Comparison of ENCODE assay signal across 13 cellular contexts in genomic region chr1:184827600-184828368, GRCh38.
DNase-seq lines count a peak whose midpoint lies in the region; ATAC-seq and TF ChIP-seq lines count a peak whose summit lies in the region.
"Had no signal": no experiment of that assay in that cellular context is flagged by ENCODE, and none has a peak within 500 bp of the region (broad histone marks: within the 10 kb centered on the region; RNA-seq: fewer than 3 reads in every experiment).

No MANE protein-coding gene starts in this region.

- peak overlapping the region; percentile 44 for H3K4me2 ChIP-seq in SK-N-SH
- no peak overlapping the region for H3K4me2 ChIP-seq in neuronal stem cell (ENCODE audit: insufficient read depth, low read length, poor library complexity, severe bottlenecking)
- H3K4me2 ChIP-seq: neural progenitor cell had no signal

- no peak overlapping the region for H2AK5ac ChIP-seq in neuronal stem cell (ENCODE audit: low read depth, low read length)

- H3K79me2 ChIP-seq in SK-N-SH (ENCODE audit: insufficient read depth), result no peaks in the 10 kb centered on the region

- no peak overlapping the region for H2BK12ac ChIP-seq in neuronal stem cell (ENCODE audit: low read length)

- TF ChIP-seq EP300 in SK-N-SH (IDR thresholded peaks at IDR 0.05; ENCODE audit: borderline replicate concordance in 1 of 2, low read depth in 1 of 2, low read length in 1 of 2), result no peak

- TF ChIP-seq CTCF in SK-N-SH (IDR thresholded peaks at IDR 0.05) (no peak), prostate gland (IDR thresholded peaks at IDR 0.05) (no peak), GM20000 (IDR thresholded peaks at IDR 0.05; ENCODE audit: extremely low read depth, missing control alignments) (no peak)

- H3K9ac ChIP-seq in SK-N-SH, result peak overlapping the region; percentile 7; the same call in 1 of the 2 replicates
- no peak overlapping the region for H3K9ac ChIP-seq in neuronal stem cell (ENCODE audit: low read depth, low read length, poor library complexity)
- H3K9ac ChIP-seq: neural progenitor cell had no signal

- POLR2A ChIA-PET in SK-N-SH (lab: Yijun Ruan, JAX), result no interaction called here

- no peak overlapping the region for H4K8ac ChIP-seq in neuronal stem cell (ENCODE audit: low read depth, low read length)

- H3K4me3 ChIP-seq in SK-N-SH (ENCODE audit: low read depth in 2 of 2, low read length in 1 of 2) (no peak overlapping the region), prostate gland (no peak overlapping the region), H7 (ENCODE audit: insufficient read depth, low read depth, low read length) (no peak overlapping the region), neuronal stem cell (ENCODE audit: low read length in 2 of 2) (no peak overlapping the region)
- H3K4me3 ChIP-seq: neural progenitor cell had no signal

- H3K36me3 ChIP-seq in SK-N-SH (replicated peaks in 1 of 2; ENCODE audit: control insufficient read depth in 1 of 2, insufficient read depth in 2 of 2, low read length in 1 of 2) (peaks cover 0 to 13% of the 10 kb centered on the region in 2 experiments), prostate gland (no peaks in the 10 kb centered on the region), H7 (replicated peaks; ENCODE audit: control insufficient read depth, insufficient read depth, low read length) (no peaks in the 10 kb centered on the region), neuronal stem cell (replicated peaks in 1 of 2; ENCODE audit: control insufficient read depth in 2 of 2, insufficient read depth in 2 of 2, low read length in 2 of 2) (no peaks in the 10 kb centered on the region)
- H3K36me3 ChIP-seq: neural progenitor cell had no signal

- no peaks in the 10 kb centered on the region for H3K9me2 ChIP-seq in SK-N-SH

- WGBS in SK-N-SH (ENCODE audit: low lambda C conversion rate), result 40% methylated on average over 6 of the region's 8 CpGs
- WGBS in prostate gland, result 58% methylated on average over 8 of the region's 8 CpGs
- WGBS in neuronal stem cell (ENCODE audit: extremely low coverage in 2 of 2, insufficient read length in 2 of 2, insufficient replicate concordance in 1 of 2), 2 donors, result no CpG with 5 or more reads among the region's 8 CpGs

- peak overlapping the region; percentile 72 to 84 for H3K27ac ChIP-seq in SK-N-SH (ENCODE audit: low read depth in 2 of 2, low read length in 1 of 2)
- H3K27ac ChIP-seq in prostate gland, result peak overlapping the region; percentile 52 to 53
- no peak overlapping the region for H3K27ac ChIP-seq in neuronal stem cell (replicated peaks; ENCODE audit: low read length)
- H3K27ac ChIP-seq: neural progenitor cell had no signal

- no peak overlapping the region for H2BK5ac ChIP-seq in neuronal stem cell (ENCODE audit: low read length)

- no peak overlapping the region for H3K18ac ChIP-seq in neuronal stem cell (ENCODE audit: low read length)

- H3K9me3 ChIP-seq in SK-N-SH (no peaks in the 10 kb centered on the region), prostate gland (no peaks in the 10 kb centered on the region), neuronal stem cell (replicated peaks in 1 of 2; ENCODE audit: control insufficient read depth in 2 of 2, insufficient read depth in 1 of 2, low read depth in 1 of 2, low read length in 2 of 2) (no peaks in the 10 kb centered on the region)

- no peak overlapping the region for H2BK15ac ChIP-seq in neuronal stem cell (ENCODE audit: low read length)

- intact Hi-C loops in prostate gland (cut with DNase I), result no loop called here

- ATAC-seq in HG02938 (IDR thresholded peaks at IDR 0.05; ENCODE audit: unreplicated experiment), result no peak
- ATAC-seq: stimulated activated effector memory CD8-positive, alpha-beta T cell treated with anti-CD3 and anti-CD28 coated beads, Interleukin-12 subunit alpha, Interleukin-12 subunit beta, amount 100 ng/mL, for 72 hours had no signal

- H3K27me3 ChIP-seq in SK-N-SH (ENCODE audit: insufficient read depth) (no peaks in the 10 kb centered on the region), prostate gland (replicated peaks; ENCODE audit: insufficient read depth) (no peaks in the 10 kb centered on the region), H7 (ENCODE audit: control insufficient read depth, insufficient read depth, low read length) (no peaks in the 10 kb centered on the region), neuronal stem cell (ENCODE audit: control insufficient read depth in 3 of 3, insufficient read depth in 3 of 3, low read depth in 1 of 3, low read length in 3 of 3) (no peaks in the 10 kb centered on the region)
- H3K27me3 ChIP-seq: neural progenitor cell had no signal

- H3F3A ChIP-seq in SK-N-SH (replicated peaks; ENCODE audit: insufficient read depth), result peaks cover 8% of the 10 kb centered on the region

- no peaks in the 10 kb centered on the region for H3K79me1 ChIP-seq in neuronal stem cell (ENCODE audit: low read depth, low read length)

- H3K14ac ChIP-seq in neuronal stem cell (ENCODE audit: low read length), result no peak overlapping the region

- no peak overlapping the region for H3K4ac ChIP-seq in neuronal stem cell (ENCODE audit: low read length)

- no peaks in the 10 kb centered on the region for H4K20me1 ChIP-seq in SK-N-SH (ENCODE audit: insufficient read depth)

- H4K91ac ChIP-seq in neuronal stem cell (ENCODE audit: low read depth, low read length, poor library complexity), result no peak overlapping the region

- H2AFZ ChIP-seq in SK-N-SH (ENCODE audit: low read depth), result peak overlapping the region; percentile 71; the same call in 1 of the 2 replicates
- H2AFZ ChIP-seq in neuronal stem cell (ENCODE audit: low read length), result no peak overlapping the region
- H2AFZ ChIP-seq: neural progenitor cell had no signal

- no peak overlapping the region for H2BK120ac ChIP-seq in neuronal stem cell (ENCODE audit: low read depth, low read length)

- H3K23ac ChIP-seq in neuronal stem cell (ENCODE audit: low read depth, low read length, poor library complexity), result no peak overlapping the region

- TF ChIP-seq RAD21 in SK-N-SH (IDR thresholded peaks at IDR 0.05; ENCODE audit: low read length), result no peak

- no peak for TF ChIP-seq POLR2A in prostate gland (IDR thresholded peaks at IDR 0.05)

- CTCF ChIA-PET in SK-N-SH (lab: Yijun Ruan, JAX), result interaction anchor here (1.7 to 2.1 kb wide), 3 partner anchors 22 to 342 kb away, joined by 3 to 9 read pairs (median 4); no protein-coding TSS in a partner anchor

- peaks cover 2 to 11% of the 10 kb centered on the region in 2 experiments; a peak in 3 of 4 replicates for H3K4me1 ChIP-seq in SK-N-SH (ENCODE audit: control insufficient read depth in 1 of 2, insufficient read depth in 2 of 2, low read depth in 1 of 2, low read length in 1 of 2)
- no peaks in the 10 kb centered on the region for H3K4me1 ChIP-seq in prostate gland (replicated peaks)
- H3K4me1 ChIP-seq in neuronal stem cell (ENCODE audit: control insufficient read depth in 2 of 2, insufficient read depth in 1 of 2, low read depth in 1 of 2, low read length in 2 of 2), result peaks cover 0 to 5% of the 10 kb centered on the region in 2 donors

- DNase-seq in EL (peak; percentile 87), SK-N-SH (no peak), foreskin melanocyte (peak; percentile 10), prostate gland (ENCODE audit: low spot score) (no peak), GM20000 (ENCODE audit: low spot score) (no peak), H7 (no peak), neuronal stem cell (ENCODE audit: low spot score) (no peak)
- DNase-seq: activated CD4-positive, alpha-beta memory T cell treated with anti-CD3 and anti-CD28 coated beads for 36 hours; DMS 273 treated with DMSO at 0.1 percent for 48 hours; NCI-H526 had no signal

TF ChIP-seq in SK-N-SH, 30 proteins besides CTCF, POLR2A, EP300 and RAD21 (continues in another document):
- TF ChIP-seq YY1 (IDR thresholded peaks at IDR 0.05; ENCODE audit: low read depth) (no peak), FOXJ3 (CRISPR knock-in tag; IDR thresholded peaks at IDR 0.05) (no peak), TAF1 (IDR thresholded peaks at IDR 0.05; ENCODE audit: borderline replicate concordance, low read depth, low read length) (no peak), RXRA (IDR thresholded peaks at IDR 0.05; ENCODE audit: borderline replicate concordance, low read depth) (peak; percentile 56; the same call in 1 of the 2 replicates), POLR2AphosphoS5 (IDR thresholded peaks at IDR 0.05; ENCODE audit: low read depth, low read length) (peak; percentile 29; the same call in 1 of the 2 replicates), CHD2 (IDR thresholded peaks at IDR 0.05; ENCODE audit: low read length, partially characterized antibody) (no peak), TCF12 (IDR thresholded peaks at IDR 0.05) (peak; percentile 60), TEAD4 (IDR thresholded peaks at IDR 0.05; ENCODE audit: borderline replicate concordance, insufficient read depth) (peak; percentile 42; the same call in 1 of the 2 replicates), SIN3A (IDR thresholded peaks at IDR 0.05; ENCODE audit: borderline replicate concordance, low read depth, low read length) (no peak), MAX (IDR thresholded peaks at IDR 0.05; ENCODE audit: low read depth) (0 out of 2 replicates have a peak, but pooled peaks have one; percentile 35), REST (IDR thresholded peaks at IDR 0.05; ENCODE audit: low read depth, low read length) (no peak)

Comparison
In these comparisons a context has a peak if more than half of its experiments do, and no peak if none do; other contexts are left out.
1. DNase-seq: peak in EL (single experiment) and foreskin melanocyte (single experiment); none in SK-N-SH (single experiment), prostate gland (single experiment), GM20000 (single experiment), H7 (single experiment) and neuronal stem cell (single experiment).